25 cellular contexts compared by ENCODE assay signal in the genomic region with DNA sequence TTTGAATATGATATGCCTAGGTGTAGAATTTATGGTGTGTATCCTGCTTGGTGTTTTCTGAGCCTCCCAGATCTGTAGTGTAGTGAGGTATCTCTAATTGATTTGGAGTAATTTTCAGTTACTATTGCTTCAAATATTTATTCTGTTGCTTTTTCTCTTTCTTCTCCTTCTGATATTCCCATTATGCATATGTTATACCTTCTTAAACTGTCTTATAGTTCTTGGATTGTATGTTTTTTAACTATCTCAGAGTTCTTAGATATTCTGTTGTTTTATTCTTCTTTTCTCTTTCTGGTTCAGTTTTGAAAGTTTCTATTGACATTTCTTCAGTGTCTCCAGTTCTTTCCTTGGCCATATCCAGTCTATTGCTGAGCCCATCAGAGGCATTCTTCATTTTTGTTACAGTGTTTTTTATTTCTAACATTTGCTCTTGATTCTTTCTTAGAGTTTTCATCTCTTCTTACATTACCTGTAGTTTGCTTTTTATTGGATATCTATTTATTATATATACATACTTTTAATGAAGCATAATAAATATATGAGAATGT.
DNase-seq lines count a peak whose midpoint lies in the region; ATAC-seq, FAIRE-seq and TF ChIP-seq lines count a peak whose summit lies in the region.
"Had no signal": no experiment of that assay in that cellular context is flagged by ENCODE, and none has a peak within 500 bp of the region (broad histone marks: within the 10 kb centered on the region; RNA-seq: fewer than 3 reads in every experiment).

No MANE protein-coding gene starts in this region.

- H3K36me3 ChIP-seq in HepG2 (replicated peaks in 1 of 2; ENCODE audit: control insufficient read depth in 1 of 2, insufficient read depth in 2 of 2, low read length in 2 of 2) (no peaks in the 10 kb centered on the region), right lobe of liver (peaks cover 0 to 2% (median 0%) of the 10 kb centered on the region in 4 donors), adipocyte (ENCODE audit: control insufficient read depth, insufficient read depth, low read length, severe bottlenecking) (peaks cover 15% of the 10 kb centered on the region), hepatocyte (replicated peaks; ENCODE audit: insufficient read depth, low read depth) (no peaks in the 10 kb centered on the region), GM23248 (ENCODE audit: low read depth) (peaks cover 12% of the 10 kb centered on the region; the same call in 1 of the 2 replicates)

- H3K79me2 ChIP-seq in HepG2 (ENCODE audit: insufficient read depth, low read length) (no peaks in the 10 kb centered on the region), hepatocyte (no peaks in the 10 kb centered on the region), GM23248 (ENCODE audit: insufficient read depth) (no peaks in the 10 kb centered on the region)

- H3K9ac ChIP-seq in HepG2 (ENCODE audit: insufficient read depth, low read depth, low read length) (no peak overlapping the region), adipocyte (ENCODE audit: low read length) (no peak overlapping the region), GM23248 (no peak overlapping the region)
- H3K9ac ChIP-seq: BLaER1 had no signal

- no peaks in the 10 kb centered on the region for H3F3A ChIP-seq in GM23248 (ENCODE audit: insufficient read depth)

- no TSS peak for BruUV-seq in HepG2 (replicated peaks; lab: Mats Ljungman, UMichigan)

- no peak overlapping the region for H2AFZ ChIP-seq in HepG2 (ENCODE audit: low read length)
- H2AFZ ChIP-seq in hepatocyte: no peak overlapping the region
- no peak overlapping the region for H2AFZ ChIP-seq in GM23248

- TF ChIP-seq POLR2A in HepG2 (IDR thresholded peaks at IDR 0.05; ENCODE audit: insufficient read depth in 1 of 2, low read depth in 2 of 2, low read length in 2 of 2): no peak
- no peak for TF ChIP-seq POLR2A in right lobe of liver (IDR thresholded peaks at IDR 0.05)

- TF ChIP-seq CTCF in HepG2 (CRISPR knock-in tag; IDR thresholded peaks at IDR 0.05) (no peak), right lobe of liver (IDR thresholded peaks at IDR 0.05) (no peak), hepatocyte (IDR thresholded peaks at IDR 0.05; ENCODE audit: poor library complexity) (no peak)

- H3K4me3 ChIP-seq in HepG2 (replicated peaks in 1 of 3; ENCODE audit: insufficient read depth in 1 of 3, low read depth in 2 of 3, low read length in 3 of 3) (no peak overlapping the region), right lobe of liver (no peak overlapping the region), adipocyte (ENCODE audit: low read length) (peak overlapping the region; percentile 16), hepatocyte (peak overlapping the region; percentile 12), GM23248 (no peak overlapping the region)
- H3K4me3 ChIP-seq: BLaER1 had no signal

- peaks cover 12% of the 10 kb centered on the region for H3K9me3 ChIP-seq in HepG2 (ENCODE audit: low read length)
- H3K9me3 ChIP-seq in right lobe of liver: no peaks in the 10 kb centered on the region
- peaks cover 19% of the 10 kb centered on the region for H3K9me3 ChIP-seq in adipocyte (ENCODE audit: control insufficient read depth, low read length)
- peaks cover 9% of the 10 kb centered on the region for H3K9me3 ChIP-seq in hepatocyte (ENCODE audit: low read depth)
- peaks cover 3% of the 10 kb centered on the region for H3K9me3 ChIP-seq in GM23248 (ENCODE audit: low read depth)
- H3K9me3 ChIP-seq: BE2C had no signal

- H3K4me1 ChIP-seq in HepG2 (ENCODE audit: insufficient read depth, low read length) (no peaks in the 10 kb centered on the region), right lobe of liver (no peaks in the 10 kb centered on the region), adipocyte (ENCODE audit: control insufficient read depth, insufficient read depth, low read length) (no peaks in the 10 kb centered on the region), hepatocyte (ENCODE audit: insufficient read depth) (no peaks in the 10 kb centered on the region), GM23248 (ENCODE audit: insufficient read depth) (no peaks in the 10 kb centered on the region)
- H3K4me1 ChIP-seq: BLaER1 had no signal

- in situ Hi-C loops in HepG2 (cut with HindIII; ENCODE audit: extremely low pct_ligation_motif_present, low pct_unique_long_range_greater_than_20kb): no loop called here
- in situ Hi-C loops in GM23248 (cut with MboI): no loop called here

- TF ChIP-seq RAD21 in HepG2 (CRISPR knock-in tag; IDR thresholded peaks at IDR 0.05): no peak

- no peak for FAIRE-seq in HepG2 (lab: Jason Lieb, UNC)
- FAIRE-seq: A204.1, GM12891, GM19239 had no signal

- no peak for TF ChIP-seq EP300 in HepG2 (IDR thresholded peaks at IDR 0.05; ENCODE audit: low read depth in 2 of 2, low read length in 2 of 2)
- no peak for TF ChIP-seq EP300 in HepG2 (CRISPR knock-in tag; IDR thresholded peaks at IDR 0.05; ENCODE audit: borderline replicate concordance)

- DNase-seq in HepG2 (ENCODE audit: low spot score) (no peak), right lobe of liver (no peak), adipocyte (ENCODE audit: low read depth) (no peak), hepatocyte (ENCODE audit: low spot score) (no peak), putamen (ENCODE audit: low spot score) (no peak), GM23248 (no peak)
- DNase-seq: 8988T; ACHN; C1 segment of cervical spinal cord; CD4-positive, alpha-beta memory T cell; CD4-positive, CD25-positive, alpha-beta regulatory T cell; CD8-positive, alpha-beta memory T cell; COR-L47; DMS 273 treated with DMSO at 0.1 percent for 48 hours; DMS153; DMS53; DMS79; DND-41; EL; GDM1 had no signal

- no peak overlapping the region for H3K4me2 ChIP-seq in HepG2 (ENCODE audit: low read depth, low read length)
- no peak overlapping the region for H3K4me2 ChIP-seq in hepatocyte
- no peak overlapping the region for H3K4me2 ChIP-seq in GM23248 (ENCODE audit: unreplicated experiment)
- H3K4me2 ChIP-seq: BLaER1 had no signal

- CTCF ChIA-PET in HepG2 (lab: Yijun Ruan, JAX; ENCODE audit: low intra/inter-chr PET ratio, low total read pairs): no interaction called here

- POLR2A ChIA-PET in HepG2 (lab: Yijun Ruan, JAX): no interaction called here

- ATAC-seq in HepG2 (no peak), right lobe of liver (no peak)

- H3K27me3 ChIP-seq in HepG2 (ENCODE audit: control insufficient read depth in 1 of 2, insufficient read depth in 2 of 2, low read length in 2 of 2) (no peaks in the 10 kb centered on the region), right lobe of liver (no peaks in the 10 kb centered on the region), adipocyte (replicated peaks; ENCODE audit: control insufficient read depth, insufficient read depth, low read length) (no peaks in the 10 kb centered on the region), hepatocyte (no peaks in the 10 kb centered on the region), GM23248 (replicated peaks; ENCODE audit: insufficient read depth) (no peaks in the 10 kb centered on the region)
- H3K27me3 ChIP-seq: BE2C, BLaER1 had no signal

- H4K20me1 ChIP-seq in HepG2 (ENCODE audit: insufficient read depth, low read length): no peaks in the 10 kb centered on the region
- H4K20me1 ChIP-seq in hepatocyte (ENCODE audit: insufficient read depth, poor library complexity, severe bottlenecking): no peaks in the 10 kb centered on the region
- H4K20me1 ChIP-seq in GM23248 (ENCODE audit: insufficient read depth): no peaks in the 10 kb centered on the region
- H4K20me1 ChIP-seq: BLaER1 had no signal

- no peak overlapping the region for H3K27ac ChIP-seq in HepG2 (ENCODE audit: extremely low read length, insufficient read depth, low read length)
- H3K27ac ChIP-seq in right lobe of liver: no peak overlapping the region
- H3K27ac ChIP-seq in hepatocyte: no peak overlapping the region
- no peak overlapping the region for H3K27ac ChIP-seq in GM23248
- H3K27ac ChIP-seq: BLaER1 had no signal

- intact Hi-C loops in HepG2 (cut with micrococcal nuclease; ENCODE audit: unreplicated experiment): no loop called here
- intact Hi-C loops in right lobe of liver (cut with DNase I): no loop called here

- H3K9me2 ChIP-seq in hepatocyte (replicated peaks; ENCODE audit: insufficient read depth): no peaks in the 10 kb centered on the region
- no peaks in the 10 kb centered on the region for H3K9me2 ChIP-seq in GM23248 (ENCODE audit: insufficient read depth)

TF ChIP-seq in HepG2, 621 proteins besides CTCF, POLR2A, EP300 and RAD21:
- TF ChIP-seq ZNF224 (CRISPR knock-in tag; IDR thresholded peaks at IDR 0.05): no peak
- TF ChIP-seq PCBP2 (optimal IDR thresholded peaks at IDR 0.05; ENCODE audit: low read depth, low read length, poor library complexity, severe bottlenecking): no peak
- TF ChIP-seq ZNF160 (CRISPR knock-in tag; IDR thresholded peaks at IDR 0.05): peak; percentile 95
- TF ChIP-seq, protein P1, sequence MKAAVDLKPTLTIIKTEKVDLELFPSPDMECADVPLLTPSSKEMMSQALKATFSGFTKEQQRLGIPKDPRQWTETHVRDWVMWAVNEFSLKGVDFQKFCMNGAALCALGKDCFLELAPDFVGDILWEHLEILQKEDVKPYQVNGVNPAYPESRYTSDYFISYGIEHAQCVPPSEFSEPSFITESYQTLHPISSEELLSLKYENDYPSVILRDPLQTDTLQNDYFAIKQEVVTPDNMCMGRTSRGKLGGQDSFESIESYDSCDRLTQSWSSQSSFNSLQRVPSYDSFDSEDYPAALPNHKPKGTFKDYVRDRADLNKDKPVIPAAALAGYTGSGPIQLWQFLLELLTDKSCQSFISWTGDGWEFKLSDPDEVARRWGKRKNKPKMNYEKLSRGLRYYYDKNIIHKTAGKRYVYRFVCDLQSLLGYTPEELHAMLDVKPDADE (CRISPR knock-in tag; IDR thresholded peaks at IDR 0.05): no peak

Comparison
In these comparisons a context has a peak if more than half of its experiments do, and no peak if none do; other contexts are left out.
1. H3K4me3 ChIP-seq: peak in adipocyte (single experiment) and hepatocyte (single experiment); none in HepG2 (0 of 3), right lobe of liver (0 of 3) and GM23248 (single experiment).